In genomic region chr20:36573798-36574277, GRCh38 we compare ENCODE assay signal across 1 cellular context.
TF ChIP-seq lines count a peak whose summit lies in the region.

No MANE protein-coding gene starts in this region.

TF ChIP-seq in GM12878, 131 proteins besides CTCF, POLR2A, EP300 and RAD21 (continued from another document and continues in another):
- no peak for TF ChIP-seq ZNF687 (IDR thresholded peaks at IDR 0.05)
- no peak for TF ChIP-seq REST (IDR thresholded peaks at IDR 0.05; ENCODE audit: low read depth, low read length)
- peak; percentile 22; the same call in 1 of the 2 replicates for TF ChIP-seq RELB (IDR thresholded peaks at IDR 0.05; ENCODE audit: low read depth)
- TF ChIP-seq JUNB (IDR thresholded peaks at IDR 0.05), result no peak
- no peak for TF ChIP-seq NFYA (IDR thresholded peaks at IDR 0.05; ENCODE audit: borderline replicate concordance, low read depth, low read length)
- no peak for TF ChIP-seq ETV6 (conservative IDR thresholded peaks at IDR 0.05 in 1 of 2, IDR thresholded peaks at IDR 0.05 in 1 of 2; ENCODE audit: borderline replicate concordance in 1 of 2, low read depth in 1 of 2)
- TF ChIP-seq BHLHE40 (IDR thresholded peaks at IDR 0.05; ENCODE audit: borderline replicate concordance in 1 of 2, low read depth in 2 of 2, low read length in 1 of 2), result no peak; a peak in 2 of 4 replicates
- TF ChIP-seq KDM1A (IDR thresholded peaks at IDR 0.05; ENCODE audit: borderline replicate concordance), result no peak
- TF ChIP-seq CEBPZ (IDR thresholded peaks at IDR 0.05; ENCODE audit: low read depth, low read length), result no peak
- TF ChIP-seq POLR2AphosphoS2 (IDR thresholded peaks at IDR 0.05; ENCODE audit: low read depth, low read length), result peak; percentile 36; the same call in 1 of the 2 replicates
- TF ChIP-seq ATF3 (IDR thresholded peaks at IDR 0.05; ENCODE audit: borderline replicate concordance, extremely low read depth, low read depth, low read length), result no peak
- TF ChIP-seq E4F1 (IDR thresholded peaks at IDR 0.05; ENCODE audit: borderline replicate concordance, partially characterized antibody), result no peak
- no peak for TF ChIP-seq ZNF274 (IDR thresholded peaks at IDR 0.05; ENCODE audit: insufficient read depth, insufficient read length)
- TF ChIP-seq PAX8 (IDR thresholded peaks at IDR 0.05), result no peak
- no peak for TF ChIP-seq CREB1 (IDR thresholded peaks at IDR 0.05; ENCODE audit: low read depth)
- no peak for TF ChIP-seq MTA2 (IDR thresholded peaks at IDR 0.05; ENCODE audit: low read depth)
- no peak for TF ChIP-seq SIN3A (IDR thresholded peaks at IDR 0.05; ENCODE audit: low read depth, low read length)
- TF ChIP-seq MYC (IDR thresholded peaks at IDR 0.05; ENCODE audit: insufficient read depth, insufficient read length, insufficient replicate concordance, low read length, severe bottlenecking), result no peak
- TF ChIP-seq IKZF2 (IDR thresholded peaks at IDR 0.05), result peak in 1 of 2 experiments; percentile 52; a peak in 2 of 4 replicates
- TF ChIP-seq JUND (IDR thresholded peaks at IDR 0.05; ENCODE audit: low read depth, low read length), result no peak
- TF ChIP-seq ZNF384 (IDR thresholded peaks at IDR 0.05; ENCODE audit: borderline replicate concordance, low read depth, low read length), result no peak
- no peak for TF ChIP-seq ASH2L (IDR thresholded peaks at IDR 0.05; ENCODE audit: borderline replicate concordance, low read depth)
- no peak for TF ChIP-seq ZZZ3 (IDR thresholded peaks at IDR 0.05; ENCODE audit: control insufficient read depth, insufficient read length, low read depth)
- no peak for TF ChIP-seq CUX1 (IDR thresholded peaks at IDR 0.05; ENCODE audit: insufficient replicate concordance, low read depth, low read length)
- peak; percentile 12; the same call in 1 of the 2 replicates for TF ChIP-seq MLLT1 (IDR thresholded peaks at IDR 0.05)
- TF ChIP-seq NKRF (conservative IDR thresholded peaks at IDR 0.05), result peak; percentile 78
